8 cellular contexts compared by ENCODE assay signal in genomic region chr9:17005085-17005484, GRCh38.
DNase-seq lines count a peak whose midpoint lies in the region; ATAC-seq and TF ChIP-seq lines count a peak whose summit lies in the region.

No MANE protein-coding gene starts in this region.

- no peaks in the 10 kb centered on the region for H3K27me3 ChIP-seq in mucosa of stomach (ENCODE audit: control insufficient read depth, insufficient read depth, low read length)

- H3K4me1 ChIP-seq in mucosa of stomach (ENCODE audit: control insufficient read depth, insufficient read depth, low read length): peaks cover 5% of the 10 kb centered on the region

- no peak for ATAC-seq in GM18517 (IDR thresholded peaks at IDR 0.05; ENCODE audit: unreplicated experiment)

- no peaks in the 10 kb centered on the region for H3K36me3 ChIP-seq in mucosa of stomach (ENCODE audit: control insufficient read depth, insufficient read depth, low read length)

- no peak for TF ChIP-seq CTCF in epithelial cell of esophagus (IDR thresholded peaks at IDR 0.05; ENCODE audit: insufficient read depth, low read depth, low read length, missing control alignments)

- no peaks in the 10 kb centered on the region for H3K9me3 ChIP-seq in mucosa of stomach (ENCODE audit: control insufficient read depth, low read length)

- H3K4me3 ChIP-seq in epithelial cell of esophagus (ENCODE audit: low read length) (no peak overlapping the region), mucosa of stomach (ENCODE audit: low read length) (no peak overlapping the region)

- peak overlapping the region; percentile 40 for H3K9ac ChIP-seq in mucosa of stomach (ENCODE audit: low read length)

- DNase-seq in COLO829 (ENCODE audit: low spot score): peak; percentile 31
- DNase-seq in NCI-H2081 treated with DMSO at 0.1 percent for 48 hours (lab: John Stamatoyannopoulos, UW): peak; percentile 83
- peak; percentile 45 for DNase-seq in epithelial cell of esophagus (ENCODE audit: low read depth)
- DNase-seq in GM19238 (ENCODE audit: insufficient read length, low spot score): no peak
- DNase-seq in OCI-M1 (lab: John Stamatoyannopoulos, UW): no peak
- DNase-seq in NCI-H2029 (lab: John Stamatoyannopoulos, UW): no peak

Comparison
In these comparisons a context has a peak if more than half of its experiments do, and no peak if none do; other contexts are left out.
1. DNase-seq: peak in COLO829 (single experiment), NCI-H2081 treated with DMSO at 0.1 percent for 48 hours (single experiment) and epithelial cell of esophagus (single experiment); none in GM19238 (single experiment), OCI-M1 (single experiment) and NCI-H2029 (single experiment).